In the genomic region with DNA sequence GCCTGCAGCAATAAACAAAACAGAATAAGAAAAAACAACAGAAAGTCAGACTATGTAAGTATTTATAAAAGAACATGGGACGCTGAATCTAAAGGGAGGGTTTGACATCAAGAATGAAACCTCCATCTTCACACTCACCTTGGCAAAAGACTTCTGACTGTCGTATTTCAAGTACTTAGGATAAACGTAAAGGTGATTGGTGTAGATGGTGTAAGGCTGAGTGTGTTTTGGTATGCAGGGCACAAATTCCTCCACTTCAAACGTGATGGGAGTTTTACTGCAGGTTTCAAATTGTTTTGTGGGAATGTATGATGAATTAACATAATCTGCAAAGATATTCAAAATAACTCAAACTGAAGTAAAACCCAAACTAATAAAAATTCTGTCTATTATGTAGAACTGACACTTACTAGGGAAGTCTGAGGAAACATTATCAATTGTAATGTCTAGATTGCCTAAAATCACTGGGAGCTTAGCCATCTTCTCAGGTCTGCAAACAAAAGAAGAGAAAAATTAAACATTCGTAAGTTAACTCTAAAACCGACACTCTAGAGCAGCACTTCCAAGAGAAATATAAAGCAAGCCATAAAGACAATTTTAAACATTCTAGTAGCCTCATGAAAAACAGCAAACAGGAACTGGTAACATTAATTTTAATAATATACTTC, we compare ENCODE assay signal across 2 cellular contexts.
TF ChIP-seq lines count a peak whose summit lies in the region.

No MANE protein-coding gene starts in this region.

TF ChIP-seq in HepG2, 621 proteins besides CTCF, POLR2A, EP300 and RAD21:
- TF ChIP-seq ZNF569 (CRISPR knock-in tag; IDR thresholded peaks at IDR 0.05; ENCODE audit: borderline replicate concordance) (no peak), KDM4B (CRISPR knock-in tag; IDR thresholded peaks at IDR 0.05) (no peak), HMG20B (CRISPR knock-in tag; conservative IDR thresholded peaks at IDR 0.05) (no peak), EHMT2 (IDR thresholded peaks at IDR 0.05; ENCODE audit: borderline replicate concordance, low read depth, low read length) (no peak), NCOA2 (CRISPR knock-in tag; IDR thresholded peaks at IDR 0.05) (no peak)
- TF ChIP-seq, protein P1, sequence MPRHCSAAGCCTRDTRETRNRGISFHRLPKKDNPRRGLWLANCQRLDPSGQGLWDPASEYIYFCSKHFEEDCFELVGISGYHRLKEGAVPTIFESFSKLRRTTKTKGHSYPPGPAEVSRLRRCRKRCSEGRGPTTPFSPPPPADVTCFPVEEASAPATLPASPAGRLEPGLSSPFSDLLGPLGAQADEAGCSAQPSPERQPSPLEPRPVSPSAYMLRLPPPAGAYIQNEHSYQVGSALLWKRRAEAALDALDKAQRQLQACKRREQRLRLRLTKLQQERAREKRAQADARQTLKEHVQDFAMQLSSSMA (CRISPR knock-in tag; IDR thresholded peaks at IDR 0.05), result no peak
TF ChIP-seq in HepG2: peak in this region for 0.

TF ChIP-seq in WTC11, 78 proteins besides CTCF, POLR2A, EP300 and RAD21:
- no peak for TF ChIP-seq ESRRA (CRISPR knock-in tag; IDR thresholded peaks at IDR 0.05; ENCODE audit: borderline replicate concordance)
- no peak for TF ChIP-seq CREB1 (CRISPR knock-in tag; IDR thresholded peaks at IDR 0.05)
- TF ChIP-seq, protein P2, sequence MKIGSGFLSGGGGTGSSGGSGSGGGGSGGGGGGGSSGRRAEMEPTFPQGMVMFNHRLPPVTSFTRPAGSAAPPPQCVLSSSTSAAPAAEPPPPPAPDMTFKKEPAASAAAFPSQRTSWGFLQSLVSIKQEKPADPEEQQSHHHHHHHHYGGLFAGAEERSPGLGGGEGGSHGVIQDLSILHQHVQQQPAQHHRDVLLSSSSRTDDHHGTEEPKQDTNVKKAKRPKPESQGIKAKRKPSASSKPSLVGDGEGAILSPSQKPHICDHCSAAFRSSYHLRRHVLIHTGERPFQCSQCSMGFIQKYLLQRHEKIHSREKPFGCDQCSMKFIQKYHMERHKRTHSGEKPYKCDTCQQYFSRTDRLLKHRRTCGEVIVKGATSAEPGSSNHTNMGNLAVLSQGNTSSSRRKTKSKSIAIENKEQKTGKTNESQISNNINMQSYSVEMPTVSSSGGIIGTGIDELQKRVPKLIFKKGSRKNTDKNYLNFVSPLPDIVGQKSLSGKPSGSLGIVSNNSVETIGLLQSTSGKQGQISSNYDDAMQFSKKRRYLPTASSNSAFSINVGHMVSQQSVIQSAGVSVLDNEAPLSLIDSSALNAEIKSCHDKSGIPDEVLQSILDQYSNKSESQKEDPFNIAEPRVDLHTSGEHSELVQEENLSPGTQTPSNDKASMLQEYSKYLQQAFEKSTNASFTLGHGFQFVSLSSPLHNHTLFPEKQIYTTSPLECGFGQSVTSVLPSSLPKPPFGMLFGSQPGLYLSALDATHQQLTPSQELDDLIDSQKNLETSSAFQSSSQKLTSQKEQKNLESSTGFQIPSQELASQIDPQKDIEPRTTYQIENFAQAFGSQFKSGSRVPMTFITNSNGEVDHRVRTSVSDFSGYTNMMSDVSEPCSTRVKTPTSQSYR (CRISPR knock-in tag; IDR thresholded peaks at IDR 0.05), result no peak
- TF ChIP-seq TP53 (CRISPR knock-in tag; IDR thresholded peaks at IDR 0.05), result no peak
- no peak for TF ChIP-seq ZNF396 (CRISPR knock-in tag; IDR thresholded peaks at IDR 0.05; ENCODE audit: borderline replicate concordance)
